ENCODE assay signal across 28 cellular contexts in the genomic region with DNA sequence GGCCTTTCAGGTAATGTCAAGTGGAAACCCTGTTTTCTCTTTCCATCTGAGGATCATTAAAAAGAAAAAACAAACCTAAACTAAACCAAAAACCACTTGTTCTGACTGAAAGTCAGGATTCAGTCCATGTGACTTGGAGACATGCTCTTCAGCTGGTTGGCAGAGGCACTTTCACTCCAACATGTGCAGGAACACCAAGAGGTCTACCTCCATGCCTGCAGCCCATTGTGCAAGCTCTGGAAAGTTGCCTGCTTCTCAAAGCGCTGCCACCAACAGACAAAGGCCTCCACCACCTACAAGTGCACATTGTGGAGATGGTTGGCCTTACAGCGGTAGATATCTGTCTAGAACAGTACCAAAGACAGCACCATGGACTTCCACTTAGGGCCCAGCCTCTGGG.
"Had no signal": no experiment of that assay in that cellular context is flagged by ENCODE, and none has a peak within 500 bp of the region (broad histone marks: within the 10 kb centered on the region; RNA-seq: fewer than 3 reads in every experiment).

No MANE protein-coding gene starts in this region.

- H3K4me3 ChIP-seq: heart left ventricle, left lung, lower lobe of right lung, mucosa of descending colon, pancreas, right atrium auricular region, right lobe of liver, smooth muscle cell, stomach, testis, tibial artery, uterus had no signal

- FAIRE-seq: islet of Langerhans, kidney, pancreas had no signal

- H3K36me3 ChIP-seq: heart left ventricle, left lung, lower lobe of right lung, pancreas, right atrium auricular region, right lobe of liver, stomach, tibial artery, uterus had no signal

- H3K27ac ChIP-seq: heart left ventricle, left lung, lower lobe of right lung, pancreas, right atrium auricular region, right lobe of liver, stomach, testis, tibial artery, uterus had no signal

- H3K9me3 ChIP-seq: lower lobe of right lung, mucosa of descending colon, pancreas, right lobe of liver, testis, uterus had no signal

- DNase-seq: heart left ventricle; hypothalamus; immature natural killer cell; kidney; left colon; lower lobe of right lung; mammary epithelial cell; mesenchymal stem cell; mucosa of descending colon; naive thymus-derived CD4-positive, alpha-beta T cell; nucleus accumbens; pancreas; right lobe of liver; stimulated activated CD4-positive, alpha-beta T cell treated with anti-CD3 and anti-CD28 coated beads, Interleukin-1b, Interleukin-23, amount 100 ng/mL, for 48 hours; stimulated activated CD4-positive, alpha-beta T cell treated with anti-CD3 and anti-CD28 coated beads, Interleukin-2, amount 100 ng/mL, for 48 hours; stimulated activated CD4-positive, alpha-beta T cell treated with anti-CD3 and anti-CD28 coated beads, Interleukin-4, amount 100 ng/mL, for 4 hours; stimulated activated CD8-positive, alpha-beta memory T cell treated with anti-CD3 and anti-CD28 coated beads, Interleukin-4, amount 100 ng/mL, for 48 hours; stimulated activated naive B cell treated with anti-CD40 and anti-IgM and Interleukin-4, amounts not matched to agents 10 μg/mL and 1 μg/mL and 100 μg/mL, for 72 hours; stimulated activated naive CD8-positive, alpha-beta T cell treated with anti-CD3 and anti-CD28 coated beads, Interleukin-15, Interleukin-2, amounts not matched to agents 100 U/mL and 50 U/mL, for 24 hours; stomach; testis; tibial artery; trophoblast cell; uterus had no signal

- H3K4me1 ChIP-seq: heart left ventricle, left lung, lower lobe of right lung, pancreas, right atrium auricular region, right lobe of liver, stomach, testis, tibial artery, uterus had no signal

- H3K27me3 ChIP-seq: heart left ventricle, left lung, pancreas, right atrium auricular region, right lobe of liver, stomach, testis, tibial artery, uterus had no signal

- H3K4me2 ChIP-seq: smooth muscle cell had no signal
